In genomic region chr14:71327691-71328090, GRCh38 we compare ENCODE assay signal across 20 cellular contexts. TPM values are rescaled to one million over a fixed set of nuclear protein-coding genes. Genes with fewer than 3 reads are reported as not detected.
DNase-seq lines count a peak whose midpoint lies in the region; ATAC-seq, FAIRE-seq and TF ChIP-seq lines count a peak whose summit lies in the region.
"Had no signal": no experiment of that assay in that cellular context is flagged by ENCODE, and none has a peak within 500 bp of the region (broad histone marks: within the 10 kb centered on the region; RNA-seq: fewer than 3 reads in every experiment).

No MANE protein-coding gene starts in this region.

- peaks cover 93% of the 10 kb centered on the region for H4K20me1 ChIP-seq in Loucy (ENCODE audit: insufficient read depth, low read length, poor library complexity, severe bottlenecking)
- H4K20me1 ChIP-seq in H1 (replicated peaks in 1 of 2; ENCODE audit: control insufficient read depth in 1 of 2, insufficient read depth in 2 of 2, low read length in 2 of 2), result peaks cover 0 to 2% of the 10 kb centered on the region in 2 experiments
- H4K20me1 ChIP-seq in osteoblast (ENCODE audit: insufficient read depth, low read length), result peaks cover 22% of the 10 kb centered on the region

- H2AK5ac ChIP-seq in H1 (ENCODE audit: low read depth, low read length), result no peak overlapping the region

- no peaks in the 10 kb centered on the region for H3K27me3 ChIP-seq in Loucy (ENCODE audit: insufficient read depth, low read length, poor library complexity, severe bottlenecking)
- H3K27me3 ChIP-seq in H1 (replicated peaks in 1 of 4; ENCODE audit: control insufficient read depth in 3 of 4, extremely low read depth in 1 of 4, insufficient read depth in 3 of 4, low read length in 3 of 4), result no peaks in the 10 kb centered on the region
- H3K27me3 ChIP-seq in osteoblast (ENCODE audit: insufficient read depth, low read length), result no peaks in the 10 kb centered on the region
- no peaks in the 10 kb centered on the region for H3K27me3 ChIP-seq in endodermal cell (ENCODE audit: control insufficient read depth, insufficient read depth, low read length, poor library complexity, severe bottlenecking)
- H3K27me3 ChIP-seq in foreskin keratinocyte, result no peaks in the 10 kb centered on the region
- H3K27me3 ChIP-seq: ascending aorta, heart right ventricle, upper lobe of left lung had no signal

- no peaks in the 10 kb centered on the region for H3K79me1 ChIP-seq in H1 (ENCODE audit: low read depth, low read length)

- H3K4me2 ChIP-seq in Loucy (ENCODE audit: low read depth, low read length, poor library complexity, severe bottlenecking) (peak overlapping the region; percentile 45), H1 (ENCODE audit: insufficient read depth in 1 of 2, low read depth in 2 of 2, low read length in 2 of 2) (no peak overlapping the region), osteoblast (ENCODE audit: insufficient read depth, low read length) (peak overlapping the region; percentile 4)
- H3K4me2 ChIP-seq: PC-9 had no signal

- H3K4me1 Mint-ChIP-seq in endodermal cell, result peaks cover 30% of the 10 kb centered on the region

- no peak overlapping the region for H3K56ac ChIP-seq in H1 (replicated peaks; ENCODE audit: insufficient read length, low read depth, low read length)

- H2BK12ac ChIP-seq in H1 (ENCODE audit: low read depth, low read length), result no peak overlapping the region

- TF ChIP-seq RAD21 in H1 (IDR thresholded peaks at IDR 0.05 in 1 of 2, conservative IDR thresholded peaks at IDR 0.05 in 1 of 2; ENCODE audit: low read depth in 2 of 2, low read length in 2 of 2), result no peak

- H3K9ac ChIP-seq in Loucy (ENCODE audit: low read depth, low read length, poor library complexity, severe bottlenecking), result no peak overlapping the region
- H3K9ac ChIP-seq in H1 (replicated peaks in 1 of 4; ENCODE audit: extremely low read depth in 1 of 4, low read depth in 3 of 4, low read length in 3 of 4), result no peak overlapping the region
- H3K9ac ChIP-seq in endodermal cell (ENCODE audit: extremely low read depth, low read length, poor library complexity, severe bottlenecking), result no peak overlapping the region
- H3K9ac ChIP-seq: parathyroid adenoma had no signal

- no peaks in the 10 kb centered on the region for H3K27me3 Mint-ChIP-seq in endodermal cell (ENCODE audit: insufficient read depth)

- FAIRE-seq in GM12891 (lab: Jason Lieb, UNC) (peak; percentile 74), H1 (lab: Jason Lieb, UNC) (no peak)

- no peak for TF ChIP-seq EP300 in H1 (IDR thresholded peaks at IDR 0.05; ENCODE audit: borderline replicate concordance in 1 of 2, low read depth in 2 of 2, low read length in 2 of 2)

- H2AFZ ChIP-seq in Loucy (ENCODE audit: low read length), result no peak overlapping the region
- no peak overlapping the region for H2AFZ ChIP-seq in H1 (ENCODE audit: low read length)
- no peak overlapping the region for H2AFZ ChIP-seq in osteoblast (ENCODE audit: low read length)
- H2AFZ ChIP-seq: parathyroid adenoma, PC-9 had no signal

- no peak overlapping the region for H2BK120ac ChIP-seq in H1 (replicated peaks; ENCODE audit: low read depth, low read length)

- no peak overlapping the region for H3K23ac ChIP-seq in H1 (ENCODE audit: insufficient read length)

- H3K27ac ChIP-seq in H1 (ENCODE audit: low read depth, low read length), result no peak overlapping the region
- no peak overlapping the region for H3K27ac ChIP-seq in osteoblast (ENCODE audit: low read depth, low read length)
- H3K27ac ChIP-seq in endodermal cell (ENCODE audit: low read depth, low read length), result no peak overlapping the region
- H3K27ac ChIP-seq in foreskin keratinocyte, result no peak overlapping the region
- H3K27ac ChIP-seq: ascending aorta, heart right ventricle, parathyroid adenoma, upper lobe of left lung had no signal

- 92% methylated on average over 1 of the region's 1 CpG; no CpG with 5 or more reads in 1 of the 2 experiments for WGBS in H1 (ENCODE audit: extremely low coverage in 1 of 2, insufficient coverage in 1 of 2, insufficient read length in 1 of 2, insufficient replicate concordance in 2 of 2, low coverage in 1 of 2, low lambda C conversion rate in 2 of 2, missing lambda C conversion rate in 1 of 2), 2 experiments
- 80 to 92% methylated on average over 1 of the region's 1 CpG for WGBS in endodermal cell (ENCODE audit: insufficient coverage in 1 of 2, insufficient read length in 1 of 2), 2 experiments

- H2BK5ac ChIP-seq in H1 (ENCODE audit: low read depth, low read length), result peak overlapping the region; percentile 55; the same call in 1 of the 2 replicates

- H4K8ac ChIP-seq in H1 (ENCODE audit: extremely low read depth, insufficient read depth, low read length), result no peak overlapping the region

- CTCF ChIA-PET in H1 (lab: Charles Lee; ENCODE audit: partially characterized antibody), result no interaction called here

- no peak overlapping the region for H2BK15ac ChIP-seq in H1 (ENCODE audit: low read length)

- TF ChIP-seq POLR2A in GM12891 (IDR thresholded peaks at IDR 0.05; ENCODE audit: low read depth, low read length), result no peak
- no peak for TF ChIP-seq POLR2A in H1 (IDR thresholded peaks at IDR 0.05; ENCODE audit: control extremely low read depth in 1 of 2, low read depth in 2 of 2, low read length in 2 of 2)

- H3K4me3 ChIP-seq in Loucy (ENCODE audit: low read length, poor library complexity, severe bottlenecking) (no peak overlapping the region), H1 (ENCODE audit: extremely low read depth in 1 of 4, insufficient read depth in 2 of 4, low read depth in 3 of 4, low read length in 4 of 4) (no peak overlapping the region), osteoblast (ENCODE audit: insufficient read depth, low read length) (no peak overlapping the region), endodermal cell (ENCODE audit: low read length) (no peak overlapping the region)
- H3K4me3 ChIP-seq: ascending aorta, heart right ventricle, PC-9, upper lobe of left lung had no signal

- H3K4me1 ChIP-seq in Loucy (ENCODE audit: insufficient read depth, low read length, poor library complexity, severe bottlenecking), result peaks cover 70% of the 10 kb centered on the region
- peaks cover 4 to 14% (median 9%) of the 10 kb centered on the region in 4 experiments; a peak in 4 of 7 replicates for H3K4me1 ChIP-seq in H1 (replicated peaks in 1 of 4; ENCODE audit: control insufficient read depth in 3 of 4, insufficient read depth in 4 of 4, low read length in 3 of 4)
- peaks cover 39% of the 10 kb centered on the region for H3K4me1 ChIP-seq in osteoblast (ENCODE audit: insufficient read depth, low read length)
- no peaks in the 10 kb centered on the region for H3K4me1 ChIP-seq in endodermal cell (ENCODE audit: control insufficient read depth, insufficient read depth, low read length)
- peaks cover 7% of the 10 kb centered on the region for H3K4me1 ChIP-seq in foreskin keratinocyte
- H3K4me1 ChIP-seq: ascending aorta had no signal

- H3K36me3 ChIP-seq in Loucy (ENCODE audit: insufficient read depth, low read length) (peaks cover 5% of the 10 kb centered on the region; the same call in 1 of the 2 replicates), H1 (ENCODE audit: control insufficient read depth in 2 of 4, insufficient read depth in 4 of 4, low read length in 3 of 4) (no peaks in the 10 kb centered on the region), osteoblast (ENCODE audit: insufficient read depth, low read length) (no peaks in the 10 kb centered on the region), endodermal cell (ENCODE audit: control insufficient read depth, insufficient read depth, low read length) (peaks cover 8% of the 10 kb centered on the region)
- H3K36me3 ChIP-seq: ascending aorta, heart right ventricle, upper lobe of left lung had no signal

- no peak for ATAC-seq in foreskin keratinocyte
- ATAC-seq: heart right ventricle, SK-N-SH treated with all-trans-retinoic acid at 6 μM for 48 hours had no signal

- no peak overlapping the region for H3K4ac ChIP-seq in H1 (replicated peaks; ENCODE audit: insufficient read length, low read depth, low read length)

- no peaks in the 10 kb centered on the region for H3K9me3 ChIP-seq in Loucy (ENCODE audit: insufficient read depth, low read depth, low read length)
- no peaks in the 10 kb centered on the region for H3K9me3 ChIP-seq in H1 (ENCODE audit: insufficient read depth in 2 of 2, low read depth in 1 of 2, low read length in 1 of 2)
- H3K9me3 ChIP-seq in osteoblast (ENCODE audit: low read depth, low read length), result no peaks in the 10 kb centered on the region
- H3K9me3 ChIP-seq in endodermal cell (ENCODE audit: control insufficient read depth, low read length), result no peaks in the 10 kb centered on the region
- H3K9me3 ChIP-seq: ascending aorta, heart right ventricle, upper lobe of left lung had no signal

- no peaks in the 10 kb centered on the region for H3K9me2 ChIP-seq in Loucy (replicated peaks; ENCODE audit: low read depth, low read length)

- H3K23me2 ChIP-seq in H1 (ENCODE audit: low read depth, low read length), result no peaks in the 10 kb centered on the region

- no peak overlapping the region for H4K5ac ChIP-seq in H1 (ENCODE audit: insufficient read length, low read depth, low read length)

- H3K18ac ChIP-seq in H1 (ENCODE audit: extremely low read depth, low read length), result 0 out of 2 replicates have a peak overlapping the region, but pooled peaks have one; percentile 62

- H3F3A ChIP-seq in Loucy (ENCODE audit: low read depth), result peaks cover 9% of the 10 kb centered on the region; the same call in 1 of the 2 replicates

- H3K36me3 Mint-ChIP-seq in endodermal cell (ENCODE audit: low read depth), result peaks cover 15% of the 10 kb centered on the region

- H3K27ac Mint-ChIP-seq in endodermal cell, result no peak overlapping the region

- no peaks in the 10 kb centered on the region for H3K9me3 Mint-ChIP-seq in endodermal cell

- no peak overlapping the region for H3K4me3 Mint-ChIP-seq in endodermal cell

- H3K14ac ChIP-seq in H1 (ENCODE audit: insufficient read length), result no peak overlapping the region

- H4K91ac ChIP-seq in H1 (replicated peaks; ENCODE audit: insufficient read length, low read length), result peak overlapping the region; percentile 60

- DNase-seq in GM12891 (ENCODE audit: insufficient read length, low spot score), result no peak
- no peak for DNase-seq in H1 (ENCODE audit: low read depth in 1 of 2, low spot score in 2 of 2)
- no peak for DNase-seq in osteoblast (ENCODE audit: insufficient read length, low spot score, missing footprints)
- no peak for DNase-seq in SIG-M5 (lab: John Stamatoyannopoulos, UW)
- no peak for DNase-seq in endodermal cell
- DNase-seq in foreskin keratinocyte, result no peak
- no peak for DNase-seq in iPS-NIHi7 (ENCODE audit: extremely low spot score)
- DNase-seq: activated CD8-positive, alpha-beta memory T cell treated with anti-CD3 and anti-CD28 coated beads for 24 hours; DMS 273 treated with DMSO at 0.1 percent for 48 hours; heart right ventricle; kidney glomerular epithelial cell; NCI-H1048; NCI-H2081; NCI-H524 treated with DMSO at 0.1 percent for 48 hours; PC-9 had no signal

- H2BK20ac ChIP-seq in H1 (ENCODE audit: low read length), result no peak overlapping the region

- TF ChIP-seq CTCF in Loucy (conservative IDR thresholded peaks at IDR 0.05; ENCODE audit: low read length), result no peak
- TF ChIP-seq CTCF in H1 (IDR thresholded peaks at IDR 0.05; ENCODE audit: control extremely low read depth in 1 of 3, insufficient read depth in 1 of 3, low read depth in 1 of 3, low read length in 3 of 3), result no peak
- no peak for TF ChIP-seq CTCF in osteoblast (IDR thresholded peaks at IDR 0.05; ENCODE audit: extremely low read depth, low read depth, low read length)
- TF ChIP-seq CTCF in endodermal cell (conservative IDR thresholded peaks at IDR 0.05), result no peak
- TF ChIP-seq CTCF in foreskin keratinocyte (conservative IDR thresholded peaks at IDR 0.05), result no peak

- H3K79me2 ChIP-seq in Loucy (ENCODE audit: insufficient read depth, low read length), result peaks cover 96% of the 10 kb centered on the region
- peaks cover 8 to 99% of the 10 kb centered on the region in 2 experiments; a peak in 3 of 4 replicates for H3K79me2 ChIP-seq in H1 (ENCODE audit: control insufficient read depth in 1 of 2, insufficient read depth in 2 of 2, low read length in 2 of 2)
- peaks cover 100% of the 10 kb centered on the region for H3K79me2 ChIP-seq in osteoblast (ENCODE audit: insufficient read depth, low read length)

- POLR2A ChIA-PET in H1 (lab: Charles Lee; ENCODE audit: partially characterized antibody), result interaction anchor here (0.7 to 1.2 kb wide), 2 partner anchors 62 to 119 kb away, joined by 3 read pairs; no protein-coding TSS in a partner anchor

RNA-seq across cellular contexts. Expression of gene SIPA1L1, which starts 7.4 kb away (rescaled TPM):
- polyA plus RNA-seq in GM12891 (2012; ENCODE audit: low read depth, missing spikeins), result 39.8 TPM
- total RNA-seq in H1 (2021; fragmentation: NEBNext Ultra II Directional; extraction: Animal tissue kit (Norgen Biotek cat#: 25700)), result 78.3 and 79.8 TPM in 2 replicates
- polyA plus RNA-seq in H1 (2011; rRNA removed), result 45.8 and 46.5 TPM in 2 replicates
- 43.2 TPM for polyA plus RNA-seq in H1 (2011; cell fraction: cytosol; rRNA removed)
- 84.2 TPM for polyA plus RNA-seq in H1 (2011; cell fraction: nucleus; rRNA removed)
- polyA plus RNA-seq in H1 (2012, experiment 1 of 2), result 54.3 to 65.2 TPM (median 61.6 TPM) in 4 replicates
- polyA plus RNA-seq in H1 (2012, experiment 2 of 2), result 8.1 TPM
- polyA plus RNA-seq in H1 (2013, experiment 1 of 2), result 42.7 TPM
- 39.1 TPM for polyA plus RNA-seq in H1 (2013, experiment 2 of 2)
- polyA minus RNA-seq in H1 (2011; rRNA and poly(A)+ RNA removed), result 69.6 and 71.4 TPM in 2 replicates
- polyA minus RNA-seq in H1 (2011; cell fraction: cytosol; rRNA and poly(A)+ RNA removed), result 60.5 TPM
- 96.9 TPM for polyA minus RNA-seq in H1 (2011; cell fraction: nucleus; rRNA and poly(A)+ RNA removed)
- total RNA-seq in osteoblast, result 86.3 and 99.2 TPM in 2 replicates
- total RNA-seq in endodermal cell, result 10 to 100 TPM; 79.3 to 82.0 TPM
- 34.5 TPM for polyA plus RNA-seq in endodermal cell (2013, experiment 1 of 2)
- polyA plus RNA-seq in endodermal cell (2013, experiment 2 of 2), result 33.8 TPM
- 22.4 and 29.9 TPM in 2 replicates for total RNA-seq in foreskin keratinocyte
- polyA plus RNA-seq in foreskin keratinocyte, result 10.1 and 13.7 TPM in 2 replicates

Comparison
In these comparisons a context has a peak if more than half of its experiments do, and no peak if none do; other contexts are left out.
1. H3K4me2 ChIP-seq: peak in Loucy (single experiment) and osteoblast (single experiment); none in H1 (0 of 2).